In genomic region chr3:1531981-1532380, GRCh38 we compare ENCODE assay signal across 36 cellular contexts.
"Had no signal": no experiment of that assay in that cellular context is flagged by ENCODE, and none has a peak within 500 bp of the region (broad histone marks: within the 10 kb centered on the region; RNA-seq: fewer than 3 reads in every experiment).

No MANE protein-coding gene starts in this region.

- H3K4me3 ChIP-seq: ascending aorta, breast epithelium had no signal

- H3K4me1 ChIP-seq: ascending aorta, breast epithelium had no signal

- H3K36me3 ChIP-seq: ascending aorta, brain microvascular endothelial cell, breast epithelium, WERI-Rb-1 had no signal

- DNase-seq: activated CD4-positive, alpha-beta memory T cell treated with anti-CD3 and anti-CD28 coated beads, Interleukin-2, amount 10 ng/mL, durations not matched to agents 7 days and 5 days; activated CD4-positive, alpha-beta T cell treated with anti-CD3 and anti-CD28 coated beads for 1 hour; activated CD4-positive, alpha-beta T cell treated with anti-CD3 and anti-CD28 coated beads for 36 hours; activated CD4-positive, alpha-beta T cell treated with anti-CD3 and anti-CD28 coated beads for 48 hours; activated CD4-positive, alpha-beta T cell treated with anti-CD3 and anti-CD28 coated beads, Interleukin-2, amount 10 ng/mL, durations not matched to agents 7 days and 5 days; activated CD4-positive, alpha-beta T cell treated with anti-CD3 and anti-CD28 coated beads, Interleukin-2, amount 50 U/mL, for 48 hours; activated CD4-positive, CD25-positive, alpha-beta regulatory T cell; activated CD8-positive, alpha-beta memory T cell treated with anti-CD3 and anti-CD28 coated beads for 24 hours; activated CD8-positive, alpha-beta memory T cell treated with anti-CD3 and anti-CD28 coated beads, Interleukin-2, amount 10 ng/mL, durations not matched to agents 7 days and 5 days; activated CD8-positive, alpha-beta memory T cell treated with anti-CD3 and anti-CD28 coated beads, Interleukin-2, amount 50 U/mL, for 48 hours; activated CD8-positive, alpha-beta T cell treated with anti-CD3 and anti-CD28 coated beads, Interleukin-2, amount 10 ng/mL, durations not matched to agents 7 days and 5 days; activated effector memory CD4-positive, alpha-beta T cell treated with Interleukin-2 at 50 U/mL for 16 hours; activated gamma-delta T cell; activated naive CD4-positive, alpha-beta T cell treated with anti-CD3 and anti-CD28 coated beads, Interleukin-2, amount 10 ng/mL, durations not matched to agents 7 days and 5 days; activated naive CD4-positive, alpha-beta T cell treated with Interleukin-2 at 50 U/mL for 16 hours; activated naive CD8-positive, alpha-beta T cell treated with anti-CD3 and anti-CD28 coated beads, Interleukin-2, amount 10 ng/mL, durations not matched to agents 7 days and 5 days; activated naive CD8-positive, alpha-beta T cell treated with anti-CD3 and anti-CD28 coated beads, Interleukin-2, amount 50 U/mL, for 24 hours; activated T-cell treated with anti-CD3 and anti-CD28 coated beads, Interleukin-2, amount 50 U/mL, for 24 hours; activated T-cell treated with anti-CD3 and anti-CD28 coated beads, Interleukin-2, amount 50 U/mL, for 48 hours; amygdala; anterior cingulate cortex; brain microvascular endothelial cell; central memory CD4-positive, alpha-beta T cell; T-helper 1 cell; T-helper 2 cell; T-helper 9 cell; WERI-Rb-1 had no signal

- H3K9me3 ChIP-seq: ascending aorta had no signal

- H3K4me1 Mint-ChIP-seq: activated CD4-positive, alpha-beta memory T cell treated with anti-CD3 and anti-CD28 coated beads, Interleukin-2, amount 10 ng/mL, durations not matched to agents 7 days and 5 days; activated CD4-positive, alpha-beta T cell treated with anti-CD3 and anti-CD28 coated beads for 36 hours; activated CD4-positive, alpha-beta T cell treated with anti-CD3 and anti-CD28 coated beads, Interleukin-2, amount 10 ng/mL, durations not matched to agents 7 days and 5 days; activated CD8-positive, alpha-beta memory T cell treated with anti-CD3 and anti-CD28 coated beads, Interleukin-2, amount 10 ng/mL, durations not matched to agents 7 days and 5 days; activated naive CD4-positive, alpha-beta T cell treated with anti-CD3 and anti-CD28 coated beads, Interleukin-2, amount 10 ng/mL, durations not matched to agents 7 days and 5 days; activated naive CD4-positive, alpha-beta T cell treated with anti-CD3 and anti-CD28 coated beads, Interleukin-2, amount 50 U/mL, for 24 hours; activated naive CD8-positive, alpha-beta T cell treated with anti-CD3 and anti-CD28 coated beads, Interleukin-2, amount 10 ng/mL, durations not matched to agents 7 days and 5 days; activated naive CD8-positive, alpha-beta T cell treated with anti-CD3 and anti-CD28 coated beads, Interleukin-2, amount 50 U/mL, for 24 hours; WTC11 had no signal

- H3K27me3 ChIP-seq: ascending aorta, brain microvascular endothelial cell, breast epithelium had no signal

- H3K27ac ChIP-seq: ascending aorta, brain microvascular endothelial cell, breast epithelium, WERI-Rb-1 had no signal

- H3K27ac Mint-ChIP-seq: activated CD4-positive, alpha-beta memory T cell treated with anti-CD3 and anti-CD28 coated beads, Interleukin-2, amount 10 ng/mL, durations not matched to agents 7 days and 5 days; activated CD4-positive, alpha-beta T cell treated with anti-CD3 and anti-CD28 coated beads for 36 hours; activated CD4-positive, alpha-beta T cell treated with anti-CD3 and anti-CD28 coated beads, Interleukin-2, amount 10 ng/mL, durations not matched to agents 7 days and 5 days; activated CD8-positive, alpha-beta memory T cell treated with anti-CD3 and anti-CD28 coated beads, Interleukin-2, amount 10 ng/mL, durations not matched to agents 7 days and 5 days; activated CD8-positive, alpha-beta T cell treated with anti-CD3 and anti-CD28 coated beads, Interleukin-2, amount 10 ng/mL, durations not matched to agents 7 days and 5 days; activated naive CD4-positive, alpha-beta T cell treated with anti-CD3 and anti-CD28 coated beads, Interleukin-2, amount 10 ng/mL, durations not matched to agents 7 days and 5 days; activated naive CD4-positive, alpha-beta T cell treated with anti-CD3 and anti-CD28 coated beads, Interleukin-2, amount 50 U/mL, for 24 hours; activated naive CD8-positive, alpha-beta T cell; activated naive CD8-positive, alpha-beta T cell treated with anti-CD3 and anti-CD28 coated beads, Interleukin-2, amount 10 ng/mL, durations not matched to agents 7 days and 5 days; activated naive CD8-positive, alpha-beta T cell treated with anti-CD3 and anti-CD28 coated beads, Interleukin-2, amount 50 U/mL, for 24 hours; activated T-cell treated with anti-CD3 and anti-CD28 coated beads, Interleukin-2, amount 50 U/mL, for 24 hours; activated T-helper 2 cell treated with anti-CD3 and anti-CD28 coated beads, Interferon-gamma antibody, Interleukin-2, Interleukin-4, amounts not matched to agents 10 μg/mL and 5 μg/mL and 100 μg/mL, durations not matched to agents 14 hours and 24 hours and 36 hours; T-helper 1 cell treated with Interleukin-12 subunit alpha and Interleukin-12 subunit beta and Interleukin-4 antibody, amounts not matched to agents 30 μg/mL and 1 μg/mL, for 36 hours; T-helper 2 cell treated with Interferon-gamma antibody and Interleukin-4, amounts not matched to agents 5 μg/mL and 100 μg/mL, for 36 hours; WTC11 had no signal

- H3K36me3 Mint-ChIP-seq: activated CD8-positive, alpha-beta memory T cell treated with anti-CD3 and anti-CD28 coated beads, Interleukin-2, amount 10 ng/mL, durations not matched to agents 7 days and 5 days; activated naive CD4-positive, alpha-beta T cell treated with anti-CD3 and anti-CD28 coated beads, Interleukin-2, amount 10 ng/mL, durations not matched to agents 7 days and 5 days; activated naive CD4-positive, alpha-beta T cell treated with anti-CD3 and anti-CD28 coated beads, Interleukin-2, amount 50 U/mL, for 24 hours; activated naive CD8-positive, alpha-beta T cell; activated naive CD8-positive, alpha-beta T cell treated with anti-CD3 and anti-CD28 coated beads, Interleukin-2, amount 10 ng/mL, durations not matched to agents 7 days and 5 days had no signal

- H3K4me3 Mint-ChIP-seq: activated CD4-positive, alpha-beta memory T cell treated with anti-CD3 and anti-CD28 coated beads, Interleukin-2, amount 10 ng/mL, durations not matched to agents 7 days and 5 days; activated CD4-positive, alpha-beta T cell treated with anti-CD3 and anti-CD28 coated beads for 36 hours; activated CD4-positive, alpha-beta T cell treated with anti-CD3 and anti-CD28 coated beads, Interleukin-2, amount 10 ng/mL, durations not matched to agents 7 days and 5 days; activated CD8-positive, alpha-beta memory T cell treated with anti-CD3 and anti-CD28 coated beads, Interleukin-2, amount 10 ng/mL, durations not matched to agents 7 days and 5 days; activated CD8-positive, alpha-beta T cell treated with anti-CD3 and anti-CD28 coated beads, Interleukin-2, amount 10 ng/mL, durations not matched to agents 7 days and 5 days; activated naive CD4-positive, alpha-beta T cell treated with anti-CD3 and anti-CD28 coated beads, Interleukin-2, amount 10 ng/mL, durations not matched to agents 7 days and 5 days; activated naive CD4-positive, alpha-beta T cell treated with anti-CD3 and anti-CD28 coated beads, Interleukin-2, amount 50 U/mL, for 24 hours; activated naive CD8-positive, alpha-beta T cell; activated naive CD8-positive, alpha-beta T cell treated with anti-CD3 and anti-CD28 coated beads, Interleukin-2, amount 10 ng/mL, durations not matched to agents 7 days and 5 days; activated naive CD8-positive, alpha-beta T cell treated with anti-CD3 and anti-CD28 coated beads, Interleukin-2, amount 50 U/mL, for 24 hours; activated T-cell treated with anti-CD3 and anti-CD28 coated beads, Interleukin-2, amount 50 U/mL, for 24 hours; T-helper 1 cell treated with Interleukin-12 subunit alpha and Interleukin-12 subunit beta and Interleukin-4 antibody, amounts not matched to agents 30 μg/mL and 1 μg/mL, for 36 hours; T-helper 2 cell treated with Interferon-gamma antibody and Interleukin-4, amounts not matched to agents 5 μg/mL and 100 μg/mL, for 36 hours; WTC11 had no signal

- ATAC-seq: activated CD4-positive, alpha-beta T cell treated with anti-CD3 and anti-CD28 coated beads for 36 hours; activated CD4-positive, CD25-positive, alpha-beta regulatory T cell treated with anti-CD3 and anti-CD28 coated beads, Interleukin-2, amount 50 U/mL, for 24 hours; activated CD8-positive, alpha-beta memory T cell treated with anti-CD3 and anti-CD28 coated beads, Interleukin-2, amount 10 ng/mL, durations not matched to agents 7 days and 5 days; activated CD8-positive, alpha-beta T cell treated with anti-CD3 and anti-CD28 coated beads, Interleukin-2, amount 10 ng/mL, durations not matched to agents 7 days and 5 days; activated naive CD8-positive, alpha-beta T cell treated with anti-CD3 and anti-CD28 coated beads, Interleukin-2, amount 50 U/mL, for 24 hours; WTC11 had no signal
